In genomic region chr2:145016711-145017110, GRCh38 we compare ENCODE assay signal across 27 cellular contexts.
"Had no signal": no experiment of that assay in that cellular context is flagged by ENCODE, and none has a peak within 500 bp of the region (broad histone marks: within the 10 kb centered on the region; RNA-seq: fewer than 3 reads in every experiment).

No MANE protein-coding gene starts in this region.

- H3K9me3 ChIP-seq: neutrophil, pancreas, psoas muscle, sigmoid colon, stomach, tibial nerve had no signal

- H3K36me3 ChIP-seq: neutrophil, pancreas, sigmoid colon, stomach, tibial nerve had no signal

- H3K4me1 ChIP-seq: pancreas, psoas muscle, stomach had no signal

- H3K27me3 ChIP-seq: neutrophil, pancreas, stomach, tibial nerve had no signal

- H3K4me2 ChIP-seq: smooth muscle cell had no signal

- DNase-seq: activated B cell treated with CpG ODN at 0.5 μM for 24 hours; activated CD4-positive, alpha-beta T cell treated with anti-CD3 and anti-CD28 coated beads, Interleukin-2, amount 50 U/mL, for 1 hour; activated CD8-positive, alpha-beta memory T cell treated with anti-CD3 and anti-CD28 coated beads, Interleukin-2, amount 10 ng/mL, durations not matched to agents 7 days and 5 days; activated CD8-positive, alpha-beta T cell treated with anti-CD3 and anti-CD28 coated beads, Interleukin-2, amount 10 ng/mL, durations not matched to agents 7 days and 5 days; activated naive CD8-positive, alpha-beta T cell treated with anti-CD3 and anti-CD28 coated beads, Interleukin-2, amount 50 U/mL, for 24 hours; activated T-cell treated with anti-CD3 and anti-CD28 coated beads, Interleukin-2, amount 50 U/mL, for 48 hours; amygdala; cortex of kidney; foreskin melanocyte; glutamatergic neuron; left colon; naive B cell; nephron progenitor cell; pancreas; psoas muscle; sigmoid colon; stimulated activated CD4-positive, alpha-beta T cell treated with anti-CD3 and anti-CD28 coated beads, Interleukin-1b, Interleukin-23, amount 100 ng/mL, for 48 hours; stimulated activated CD4-positive, alpha-beta T cell treated with anti-CD3 and anti-CD28 coated beads, Interleukin-4, amount 100 ng/mL, for 4 hours; stimulated activated CD8-positive, alpha-beta memory T cell treated with anti-CD3 and anti-CD28 coated beads, Interleukin-4, amount 100 ng/mL, for 48 hours; stomach; T-helper 17 cell; T1000 had no signal

- ATAC-seq: activated CD8-positive, alpha-beta memory T cell treated with anti-CD3 and anti-CD28 coated beads, Interleukin-2, amount 10 ng/mL, durations not matched to agents 7 days and 5 days; activated CD8-positive, alpha-beta T cell treated with anti-CD3 and anti-CD28 coated beads, Interleukin-2, amount 10 ng/mL, durations not matched to agents 7 days and 5 days; activated naive CD8-positive, alpha-beta T cell treated with anti-CD3 and anti-CD28 coated beads, Interleukin-2, amount 50 U/mL, for 24 hours; esophagus mucosa; left colon; pancreas; psoas muscle; stimulated activated memory B cell treated with anti-CD40 and anti-IgM and Interleukin-4, amounts not matched to agents 10 μg/mL and 1 μg/mL and 100 μg/mL, for 72 hours; T-helper 17 cell had no signal

- H3K27ac ChIP-seq: neutrophil, pancreas, psoas muscle, sigmoid colon, stomach, tibial nerve had no signal

- H3K4me3 ChIP-seq: pancreas, psoas muscle, sigmoid colon, smooth muscle cell, stomach, tibial nerve had no signal
